7 cellular contexts compared by ENCODE assay signal in genomic region chr17:40879026-40879425, GRCh38. TPM values are rescaled to one million over a fixed set of nuclear protein-coding genes. Genes with fewer than 3 reads are reported as not detected.
"Had no signal": no experiment of that assay in that cellular context is flagged by ENCODE, and none has a peak within 500 bp of the region (broad histone marks: within the 10 kb centered on the region; RNA-seq: fewer than 3 reads in every experiment).

No MANE protein-coding gene starts in this region.

- H3K27ac ChIP-seq: HL-60 had no signal

- H3K4me3 ChIP-seq: GM23338 had no signal

- DNase-seq: H9, HCEC 1CT had no signal

- H3K4me2 ChIP-seq: GM23338 had no signal

RNA-seq across cellular contexts. Expression of gene KRT20, which starts 6.0 kb away (rescaled TPM):
- total RNA-seq: GM23338, H1, H9, HT1080 had no signal
- polyA plus RNA-seq: GM23338, H1, IgD-negative memory B cell had no signal

RNA-seq across cellular contexts. Expression of gene KRT12, which starts 12.0 kb away (rescaled TPM):
- total RNA-seq: GM23338, H1, H9, HT1080 had no signal
- polyA plus RNA-seq: GM23338, H1, IgD-negative memory B cell had no signal

RNA-seq across cellular contexts. Expression of gene KRT23, which starts 58.4 kb away (rescaled TPM):
- total RNA-seq: GM23338, H1, H9, HT1080 had no signal
- polyA plus RNA-seq: GM23338, H1, IgD-negative memory B cell had no signal
